ENCODE assay signal across 9 cellular contexts in the genomic region with DNA sequence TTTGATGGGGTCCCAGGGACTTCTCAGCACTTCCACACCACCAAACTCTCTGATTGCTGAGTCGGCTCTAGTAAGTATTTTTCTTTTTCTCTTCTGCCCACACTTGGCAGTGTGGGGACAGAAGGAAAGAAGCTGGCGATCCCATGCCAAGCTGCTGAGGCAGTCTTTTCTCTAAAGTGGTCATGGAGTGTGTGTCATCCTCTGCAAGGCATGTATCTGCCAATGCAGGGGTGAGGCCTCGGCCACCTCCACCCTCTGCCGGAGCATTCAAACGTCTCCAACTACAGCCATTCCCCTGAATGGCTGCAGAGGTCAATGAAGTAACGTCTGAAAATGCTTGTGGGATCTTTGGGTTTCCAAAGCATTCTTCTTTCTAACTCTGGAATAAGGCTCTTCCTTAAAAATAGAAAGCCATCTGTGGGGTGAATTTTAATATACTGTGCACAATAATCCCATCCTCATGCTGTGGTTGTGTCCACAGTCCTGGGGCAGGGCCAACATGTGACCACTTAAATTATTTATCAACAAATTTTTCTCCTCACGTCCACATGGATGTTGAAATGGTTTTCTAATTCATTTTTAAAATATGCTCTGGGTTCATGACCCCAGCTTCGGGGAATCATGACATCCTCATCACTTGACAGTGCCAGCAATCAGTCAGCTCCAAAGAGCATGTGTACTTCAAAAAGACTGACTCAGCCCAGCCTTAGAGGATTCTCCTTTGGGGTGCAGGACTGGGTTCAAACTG.
DNase-seq lines count a peak whose midpoint lies in the region; ATAC-seq and TF ChIP-seq lines count a peak whose summit lies in the region.
"Had no signal": no experiment of that assay in that cellular context is flagged by ENCODE, and none has a peak within 500 bp of the region (broad histone marks: within the 10 kb centered on the region; RNA-seq: fewer than 3 reads in every experiment).

No MANE protein-coding gene starts in this region.

- no peak for ATAC-seq in activated T-helper 17 cell treated with anti-CD3 and anti-CD28 coated beads, Interleukin-2, amount 50 U/mL, for 72 hours (replicated peaks)
- peak; percentile 53 to 70 (median 63) for ATAC-seq in heart left ventricle
- no peak for ATAC-seq in HG02852 (IDR thresholded peaks at IDR 0.05; ENCODE audit: unreplicated experiment)

- no peaks in the 10 kb centered on the region for H4K20me1 ChIP-seq in GM23248 (ENCODE audit: insufficient read depth)

- peak overlapping the region; percentile 76 for H3K27ac Mint-ChIP-seq in activated T-helper 17 cell treated with anti-CD3 and anti-CD28 coated beads, Interleukin-2, amount 50 U/mL, for 72 hours
- H3K27ac Mint-ChIP-seq: stimulated activated naive CD8-positive, alpha-beta T cell treated with anti-CD3 and anti-CD28 coated beads, Interleukin-15, Interleukin-2, amounts not matched to agents 100 ng/mL and 50 ng/mL, for 24 hours had no signal

- 2 to 4% methylated on average over 8 of the region's 8 CpGs for WGBS in GM23248 (ENCODE audit: low coverage in 1 of 2, low lambda C conversion rate in 2 of 2, missing lambda C conversion rate in 2 of 2), 2 experiments
- 57 to 68% (median 64%) methylated on average over 8 of the region's 8 CpGs for WGBS in heart left ventricle, 4 donors

- intact Hi-C loops in heart left ventricle (cut with DNase I), result loop anchor here in 1 of 10 donors (5.0 kb wide), 1 partner anchor 203 kb away; the partner anchor contains the start of gene NRP1

- no peaks in the 10 kb centered on the region for H3K36me3 ChIP-seq in GM23248 (ENCODE audit: low read depth)
- no peaks in the 10 kb centered on the region for H3K36me3 ChIP-seq in heart left ventricle
- H3K36me3 ChIP-seq in skeletal muscle tissue (ENCODE audit: control insufficient read depth in 3 of 3, insufficient read depth in 3 of 3, low read length in 3 of 3), result no peaks in the 10 kb centered on the region

- peak overlapping the region; percentile 79 for H3K9ac ChIP-seq in GM23248
- H3K9ac ChIP-seq in skeletal muscle tissue (ENCODE audit: low read depth in 1 of 3, low read length in 3 of 3), result no peak overlapping the region

- H3K9me3 Mint-ChIP-seq in activated T-helper 17 cell treated with anti-CD3 and anti-CD28 coated beads, Interleukin-2, amount 50 U/mL, for 72 hours, result no peaks in the 10 kb centered on the region
- H3K9me3 Mint-ChIP-seq: stimulated activated naive CD8-positive, alpha-beta T cell treated with anti-CD3 and anti-CD28 coated beads, Interleukin-15, Interleukin-2, amounts not matched to agents 100 ng/mL and 50 ng/mL, for 24 hours had no signal

- H3K4me3 Mint-ChIP-seq in activated T-helper 17 cell treated with anti-CD3 and anti-CD28 coated beads, Interleukin-2, amount 50 U/mL, for 72 hours, result peak overlapping the region; percentile 56
- H3K4me3 Mint-ChIP-seq: stimulated activated naive CD8-positive, alpha-beta T cell treated with anti-CD3 and anti-CD28 coated beads, Interleukin-15, Interleukin-2, amounts not matched to agents 100 ng/mL and 50 ng/mL, for 24 hours had no signal

- H3K27me3 Mint-ChIP-seq in activated T-helper 17 cell treated with anti-CD3 and anti-CD28 coated beads, Interleukin-2, amount 50 U/mL, for 72 hours, result no peaks in the 10 kb centered on the region
- H3K27me3 Mint-ChIP-seq: stimulated activated naive CD8-positive, alpha-beta T cell treated with anti-CD3 and anti-CD28 coated beads, Interleukin-15, Interleukin-2, amounts not matched to agents 100 ng/mL and 50 ng/mL, for 24 hours had no signal

- peaks cover 6% of the 10 kb centered on the region for H3K36me3 Mint-ChIP-seq in activated T-helper 17 cell treated with anti-CD3 and anti-CD28 coated beads, Interleukin-2, amount 50 U/mL, for 72 hours (ENCODE audit: low read depth)

- peaks cover 66% of the 10 kb centered on the region for H3K4me1 Mint-ChIP-seq in activated T-helper 17 cell treated with anti-CD3 and anti-CD28 coated beads, Interleukin-2, amount 50 U/mL, for 72 hours

- H3K4me1 ChIP-seq in GM23248 (ENCODE audit: insufficient read depth) (peaks cover 38% of the 10 kb centered on the region), heart left ventricle (peaks cover 0 to 58% (median 21%) of the 10 kb centered on the region in 12 donors), skeletal muscle tissue (ENCODE audit: control insufficient read depth in 3 of 3, insufficient read depth in 3 of 3, low read length in 3 of 3) (peaks cover 5 to 12% (median 9%) of the 10 kb centered on the region in 3 donors)

- H3K4me3 ChIP-seq in GM23248 (peak overlapping the region; percentile 57), heart left ventricle (no peak overlapping the region), skeletal muscle tissue (ENCODE audit: low read length in 3 of 3) (peak overlapping the region in 1 of 3 donors; percentile 23)

- no peaks in the 10 kb centered on the region for H3K27me3 ChIP-seq in GM23248 (replicated peaks; ENCODE audit: insufficient read depth)
- no peaks in the 10 kb centered on the region for H3K27me3 ChIP-seq in heart left ventricle
- no peaks in the 10 kb centered on the region for H3K27me3 ChIP-seq in skeletal muscle tissue (ENCODE audit: control insufficient read depth in 3 of 3, insufficient read depth in 3 of 3, low read length in 3 of 3)

- H3F3A ChIP-seq in GM23248 (ENCODE audit: insufficient read depth), result peaks cover 27% of the 10 kb centered on the region

- TF ChIP-seq CTCF in heart left ventricle (IDR thresholded peaks at IDR 0.05), result peak in 3 of 12 donors; percentile 17 to 43 (median 42)

- peak overlapping the region; percentile 86 for H3K27ac ChIP-seq in GM23248
- peak overlapping the region in 10 of 12 donors; percentile 22 to 86 (median 73) for H3K27ac ChIP-seq in heart left ventricle
- peak overlapping the region; percentile 68 for H3K27ac ChIP-seq in skeletal muscle tissue (ENCODE audit: low read depth, low read length)

- in situ Hi-C loops in GM23248 (cut with MboI), result no loop called here

- peak; percentile 98 for DNase-seq in GM23248
- DNase-seq in heart left ventricle, result peak; percentile 51 to 70 (median 57)
- DNase-seq in NCI-H146 (lab: John Stamatoyannopoulos, UW), result no peak
- DNase-seq in NCI-H345 treated with DMSO at 0.1 percent for 48 hours (lab: John Stamatoyannopoulos, UW; ENCODE audit: unreplicated experiment), result no peak
- no peak for DNase-seq in NCI-H2081 treated with DMSO at 0.1 percent for 48 hours (lab: John Stamatoyannopoulos, UW)

- H3K9me3 ChIP-seq in GM23248 (ENCODE audit: low read depth), result no peaks in the 10 kb centered on the region
- no peaks in the 10 kb centered on the region for H3K9me3 ChIP-seq in heart left ventricle
- H3K9me3 ChIP-seq in skeletal muscle tissue (ENCODE audit: control insufficient read depth in 3 of 3, low read length in 3 of 3), result no peaks in the 10 kb centered on the region

- peak overlapping the region; percentile 83 for H3K4me2 ChIP-seq in GM23248 (ENCODE audit: unreplicated experiment)

- no peaks in the 10 kb centered on the region for H3K79me2 ChIP-seq in GM23248 (ENCODE audit: insufficient read depth)

- H2AFZ ChIP-seq in GM23248, result peak overlapping the region; percentile 44

- no peaks in the 10 kb centered on the region for H3K9me2 ChIP-seq in GM23248 (ENCODE audit: insufficient read depth)

- TF ChIP-seq POLR2A in heart left ventricle (IDR thresholded peaks at IDR 0.05), result no peak

Comparison
In these comparisons a context has a peak if more than half of its experiments do, and no peak if none do; other contexts are left out.
1. DNase-seq: peak in GM23248 (single experiment) and heart left ventricle (5 of 5); none in NCI-H146 (single experiment), NCI-H345 treated with DMSO at 0.1 percent for 48 hours (single experiment) and NCI-H2081 treated with DMSO at 0.1 percent for 48 hours (single experiment).
2. ATAC-seq: peak in heart left ventricle (4 of 4); none in activated T-helper 17 cell treated with anti-CD3 and anti-CD28 coated beads, Interleukin-2, amount 50 U/mL, for 72 hours (single experiment) and HG02852 (single experiment).
3. Peak in every context shown above with its lines, with median percentiles within 50 percentile points of each other: H3K27ac ChIP-seq.